ENCODE assay signal across 17 cellular contexts in the genomic region with DNA sequence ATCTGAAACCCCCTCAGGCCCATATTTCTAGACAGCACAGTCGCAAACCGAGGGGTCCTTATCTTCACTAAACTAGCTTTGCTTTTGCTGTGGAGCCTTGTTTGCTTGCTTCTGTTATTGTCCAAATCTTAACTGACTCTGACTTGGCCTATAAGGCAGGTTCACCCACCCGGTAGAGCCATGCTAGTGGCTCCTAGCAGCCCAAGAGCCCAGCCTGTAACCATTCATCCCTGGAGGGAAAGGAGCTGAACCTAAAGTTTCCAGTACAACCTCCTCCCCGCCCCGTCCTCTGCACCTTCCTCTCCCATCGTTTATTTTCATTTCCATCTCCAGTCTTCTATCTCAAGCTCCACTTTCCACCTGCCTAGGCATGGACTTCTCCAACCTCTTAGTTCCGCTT.
DNase-seq lines count a peak whose midpoint lies in the region; ATAC-seq and TF ChIP-seq lines count a peak whose summit lies in the region.
"Had no signal": no experiment of that assay in that cellular context is flagged by ENCODE, and none has a peak within 500 bp of the region (broad histone marks: within the 10 kb centered on the region; RNA-seq: fewer than 3 reads in every experiment).

No MANE protein-coding gene starts in this region.

- no peak overlapping the region for H3K27ac ChIP-seq in esophagus muscularis mucosa (replicated peaks in 1 of 4)
- H3K27ac ChIP-seq: 22Rv1, BLaER1, C4-2B had no signal

- intact Hi-C loops in esophagus muscularis mucosa (cut with DNase I), result no loop called here

- no peak for TF ChIP-seq CTCF in esophagus muscularis mucosa (IDR thresholded peaks at IDR 0.05)

- H3K4me3 ChIP-seq in esophagus muscularis mucosa, result no peak overlapping the region
- H3K4me3 ChIP-seq: BLaER1, HAP-1 had no signal

- DNase-seq in DMS79 treated with DMSO at 0.1 percent for 48 hours (lab: John Stamatoyannopoulos, UW) (peak; percentile 96), DMS79 (lab: John Stamatoyannopoulos, UW) (no peak), HuH-7 (ENCODE audit: low spot score) (peak; percentile 2), esophagus muscularis mucosa (ENCODE audit: extremely low spot score) (peak; percentile 80), iPS-NIHi11 (ENCODE audit: low spot score) (no peak)
- DNase-seq: Caco-2; CD4-positive, CD25-positive, alpha-beta regulatory T cell; CD8-positive, alpha-beta T cell; DMS153; GF-D8; GOT3; HFFc6 had no signal

- TF ChIP-seq POLR2A in esophagus muscularis mucosa (IDR thresholded peaks at IDR 0.05; ENCODE audit: low read depth), result no peak

- H3K4me1 ChIP-seq in esophagus muscularis mucosa, result no peaks in the 10 kb centered on the region
- H3K4me1 ChIP-seq: Caco-2, HAP-1 had no signal

- no peak for TF ChIP-seq EP300 in esophagus muscularis mucosa (IDR thresholded peaks at IDR 0.05)

- 80% methylated on average over 7 of the region's 7 CpGs for WGBS in esophagus muscularis mucosa

- no peak for ATAC-seq in GM18861 (IDR thresholded peaks at IDR 0.05; ENCODE audit: unreplicated experiment)
- ATAC-seq: CD8-positive, alpha-beta T cell had no signal

- H3K27me3 ChIP-seq in esophagus muscularis mucosa, result no peaks in the 10 kb centered on the region
- H3K27me3 ChIP-seq: BLaER1 had no signal

- H3K9me3 ChIP-seq in esophagus muscularis mucosa, result no peaks in the 10 kb centered on the region
- H3K9me3 ChIP-seq: BLaER1, Caco-2, HAP-1 had no signal

- no peaks in the 10 kb centered on the region for H3K36me3 ChIP-seq in esophagus muscularis mucosa
- H3K36me3 ChIP-seq: BLaER1, HAP-1 had no signal

Comparison
In these comparisons a context has a peak if more than half of its experiments do, and no peak if none do; other contexts are left out.
1. DNase-seq: peak in DMS79 treated with DMSO at 0.1 percent for 48 hours (single experiment), HuH-7 (single experiment) and esophagus muscularis mucosa (single experiment); none in DMS79 (single experiment) and iPS-NIHi11 (single experiment).